8 cellular contexts compared by ENCODE assay signal in genomic region chr5:180494060-180494509, GRCh38. TPM values are rescaled to one million over a fixed set of nuclear protein-coding genes. Genes with fewer than 3 reads are reported as not detected.
DNase-seq lines count a peak whose midpoint lies in the region; ATAC-seq and TF ChIP-seq lines count a peak whose summit lies in the region.

TSS of gene CNOT6 (plus strand) at chr5:180494379. CDS start at chr5:180529277, 34,898 bp downstream.

- peak within 1 kb of the TSS; percentile 61 for H3K4me2 ChIP-seq in mesendoderm (ENCODE audit: low read length)

- H3K9me3 Mint-ChIP-seq in Caco-2 (ENCODE audit: unreplicated experiment) = no peaks in the 10 kb centered on the region
- H3K9me3 Mint-ChIP-seq in activated CD8-positive, alpha-beta memory T cell treated with anti-CD3 and anti-CD28 coated beads, Interleukin-2, amount 10 ng/mL, durations not matched to agents 7 days and 5 days (ENCODE audit: low read depth) = no peaks in the 10 kb centered on the region

- peaks cover 46% of the 10 kb centered on the region for H3K79me2 ChIP-seq in mesendoderm (ENCODE audit: control insufficient read depth, insufficient read depth, low read length)

- H3K9ac ChIP-seq in endocrine pancreas (ENCODE audit: control insufficient read depth, insufficient read depth, low read length) (peak within 1 kb of the TSS; percentile 90), mesendoderm (ENCODE audit: low read length) (peak within 1 kb of the TSS; percentile 90)

- H3K27ac ChIP-seq in mesendoderm (ENCODE audit: low read depth, low read length) = peak within 1 kb of the TSS; percentile 86

- H3K9me3 ChIP-seq in Caco-2 = no peaks in the 10 kb centered on the region
- H3K9me3 ChIP-seq in endocrine pancreas (ENCODE audit: control insufficient read depth, low read length) = no peaks in the 10 kb centered on the region

- H2AK5ac ChIP-seq in mesendoderm (ENCODE audit: low read length) = no peak within 1 kb of the TSS

- H3K23ac ChIP-seq in mesendoderm (ENCODE audit: low read length) = peak within 1 kb of the TSS; percentile 6

- TF ChIP-seq CTCF in Caco-2 (IDR thresholded peaks at IDR 0.05; ENCODE audit: insufficient read depth in 1 of 2, low read depth in 1 of 2, low read length in 1 of 2, severe bottlenecking in 1 of 2, unreplicated experiment in 1 of 2) = no peak

- H4K8ac ChIP-seq in mesendoderm (ENCODE audit: low read depth, low read length) = peak within 1 kb of the TSS; percentile 87

- no CpG with 5 or more reads among the region's 56 CpGs for WGBS in mesendoderm (ENCODE audit: extremely low coverage, insufficient coverage, low lambda C conversion rate)

- POLR2A ChIA-PET in Caco-2 (lab: Charles Lee) = no interaction called here

- intact Hi-C loops in Caco-2 (cut with micrococcal nuclease; ENCODE audit: unreplicated experiment) = no loop called here

- no TSS peak for BruUV-seq in Caco-2 (replicated peaks; lab: Mats Ljungman, UMichigan)

- H4K5ac ChIP-seq in mesendoderm (ENCODE audit: low read length) = no peak within 1 kb of the TSS

- peak within 1 kb of the TSS; percentile 80 for H3K4me3 ChIP-seq in Caco-2 (ENCODE audit: low read depth, low read length)
- peak within 1 kb of the TSS; percentile 92 for H3K4me3 ChIP-seq in endocrine pancreas (ENCODE audit: control insufficient read depth, insufficient read depth, low read length)
- peak within 1 kb of the TSS; percentile 65 for H3K4me3 ChIP-seq in mesendoderm (ENCODE audit: low read length)

- H2BK120ac ChIP-seq in mesendoderm (ENCODE audit: low read depth, low read length) = peak within 1 kb of the TSS; percentile 16

- no peak within 1 kb of the TSS for H2BK15ac ChIP-seq in mesendoderm (replicated peaks; ENCODE audit: low read depth)

- CTCF ChIA-PET in Caco-2 (lab: Charles Lee) = no interaction called here
- CTCF ChIA-PET in activated CD8-positive, alpha-beta memory T cell treated with anti-CD3 and anti-CD28 coated beads, Interleukin-2, amount 10 ng/mL, durations not matched to agents 7 days and 5 days (lab: Charles Lee) = interaction anchor here (1.0 to 2.2 kb wide), 2 partner anchors 23 to 73 kb away, joined by 3 to 6 read pairs; no protein-coding TSS in a partner anchor

- no peaks in the 10 kb centered on the region for H3K27me3 Mint-ChIP-seq in Caco-2 (ENCODE audit: insufficient read depth, unreplicated experiment)
- no peaks in the 10 kb centered on the region for H3K27me3 Mint-ChIP-seq in activated CD8-positive, alpha-beta memory T cell treated with anti-CD3 and anti-CD28 coated beads, Interleukin-2, amount 10 ng/mL, durations not matched to agents 7 days and 5 days

- peaks cover 32% of the 10 kb centered on the region for H3K36me3 Mint-ChIP-seq in Caco-2 (ENCODE audit: insufficient read depth, unreplicated experiment)
- peaks cover 17% of the 10 kb centered on the region for H3K36me3 Mint-ChIP-seq in activated CD8-positive, alpha-beta memory T cell treated with anti-CD3 and anti-CD28 coated beads, Interleukin-2, amount 10 ng/mL, durations not matched to agents 7 days and 5 days

- H3K36me3 ChIP-seq in Caco-2 (ENCODE audit: control insufficient read depth, insufficient read depth, low read length) (no peaks in the 10 kb centered on the region; the same call in 1 of the 2 replicates), endocrine pancreas (ENCODE audit: control insufficient read depth, insufficient read depth, low read length) (peaks cover 4% of the 10 kb centered on the region), mesendoderm (ENCODE audit: control insufficient read depth, insufficient read depth, low read length) (peaks cover 2% of the 10 kb centered on the region)

- H3K4ac ChIP-seq in mesendoderm (ENCODE audit: low read depth, low read length) = peak within 1 kb of the TSS; percentile 93

- H2BK5ac ChIP-seq in mesendoderm (ENCODE audit: low read length) = peak within 1 kb of the TSS; percentile 47

- H3K4me1 Mint-ChIP-seq in Caco-2 (ENCODE audit: low read depth, unreplicated experiment) = no peaks in the 10 kb centered on the region
- H3K4me1 Mint-ChIP-seq in activated CD8-positive, alpha-beta memory T cell treated with anti-CD3 and anti-CD28 coated beads, Interleukin-2, amount 10 ng/mL, durations not matched to agents 7 days and 5 days = peaks cover 40% of the 10 kb centered on the region

- DNase-seq in Caco-2 (peak; percentile 92 to 97), HUDEP-2 (lab: John Stamatoyannopoulos, UW; ENCODE audit: unreplicated experiment in 76 of 76) (peak in 74 of 76 experiments; percentile 23 to 94 (median 85)), NOMO-1 treated with dmso at 0.1 percent for 144 hours (lab: John Stamatoyannopoulos, UW; ENCODE audit: unreplicated experiment) (peak; percentile 85), mesendoderm (peak; percentile 96)
- DNase-seq in activated CD8-positive, alpha-beta memory T cell treated with anti-CD3 and anti-CD28 coated beads, Interleukin-2, amount 10 ng/mL, durations not matched to agents 7 days and 5 days = peak; percentile 93
- DNase-seq in stimulated activated CD8-positive, alpha-beta memory T cell treated with anti-CD3 and anti-CD28 coated beads, Interleukin-12 subunit alpha, Interleukin-12 subunit beta, amount 100 ng/mL, for 4 hours (ENCODE audit: low read depth) = peak; percentile 93

- H3K4me1 ChIP-seq in Caco-2 (peaks cover 10% of the 10 kb centered on the region), endocrine pancreas (ENCODE audit: control insufficient read depth, insufficient read depth, low read length) (peaks cover 10% of the 10 kb centered on the region), mesendoderm (ENCODE audit: control insufficient read depth, low read depth, low read length) (peaks cover 2% of the 10 kb centered on the region)

- peak; percentile 86 for ATAC-seq in GM21390 (IDR thresholded peaks at IDR 0.05; ENCODE audit: unreplicated experiment)
- peak; percentile 92 for ATAC-seq in activated CD8-positive, alpha-beta memory T cell treated with anti-CD3 and anti-CD28 coated beads, Interleukin-2, amount 10 ng/mL, durations not matched to agents 7 days and 5 days

- H3K4me3 Mint-ChIP-seq in Caco-2 (ENCODE audit: unreplicated experiment) = peak within 1 kb of the TSS; percentile 84
- peak within 1 kb of the TSS; percentile 85 for H3K4me3 Mint-ChIP-seq in activated CD8-positive, alpha-beta memory T cell treated with anti-CD3 and anti-CD28 coated beads, Interleukin-2, amount 10 ng/mL, durations not matched to agents 7 days and 5 days

- H3K27me3 ChIP-seq in Caco-2 (replicated peaks; ENCODE audit: control insufficient read depth, insufficient read depth, low read length) (no peaks in the 10 kb centered on the region), endocrine pancreas (ENCODE audit: control insufficient read depth, insufficient read depth, low read length) (no peaks in the 10 kb centered on the region), mesendoderm (ENCODE audit: insufficient read depth, low read length, poor library complexity) (no peaks in the 10 kb centered on the region)

- H3K79me1 ChIP-seq in mesendoderm (ENCODE audit: low read length) = peaks cover 2% of the 10 kb centered on the region

- H3K27ac Mint-ChIP-seq in Caco-2 (ENCODE audit: unreplicated experiment) = peak within 1 kb of the TSS; percentile 73
- peak within 1 kb of the TSS; percentile 93 for H3K27ac Mint-ChIP-seq in activated CD8-positive, alpha-beta memory T cell treated with anti-CD3 and anti-CD28 coated beads, Interleukin-2, amount 10 ng/mL, durations not matched to agents 7 days and 5 days

- peak within 1 kb of the TSS; percentile 98 for H3K56ac ChIP-seq in mesendoderm (ENCODE audit: low read length)

- H3K18ac ChIP-seq in mesendoderm (ENCODE audit: low read length) = peak within 1 kb of the TSS; percentile 88

RNA-seq across cellular contexts. Expression of gene CNOT6, which starts in this region (rescaled TPM):
- 43.2 and 46.3 TPM in 2 replicates for total RNA-seq in Caco-2 (2022)
- 10 to 100 TPM; 39.7 to 44.4 TPM for total RNA-seq in activated CD8-positive, alpha-beta memory T cell treated with anti-CD3 and anti-CD28 coated beads, Interleukin-2, amount 10 ng/mL, durations not matched to agents 7 days and 5 days
- 21.3 TPM for polyA plus RNA-seq in mesendoderm (2013, experiment 1 of 2)
- 22.8 TPM for polyA plus RNA-seq in mesendoderm (2013, experiment 2 of 2)

Comparison
In these comparisons a context has a peak if more than half of its experiments do, and no peak if none do; other contexts are left out.
1. Peak in every context shown above with its lines: DNase-seq, ATAC-seq, H3K4me3 ChIP-seq and H3K27ac ChIP-seq.